In genomic region chr6:89081423-89082322, GRCh38 we compare ENCODE assay signal across 1 cellular context.
A peak's percentile ranks its signal among the peaks of the same experiment; 100 is the strongest.
TF ChIP-seq lines count a peak whose summit lies in the region.

No MANE protein-coding gene starts in this region.

TF ChIP-seq in K562, 482 proteins besides CTCF, POLR2A, EP300 and RAD21 (continued from another document and continues in another):
- no peak for TF ChIP-seq ZBTB33 (CRISPR knock-in tag; IDR thresholded peaks at IDR 0.05)
- TF ChIP-seq HDAC1 (IDR thresholded peaks at IDR 0.05), result peak in 1 of 2 experiments; percentile 53; a peak in 1 of 4 replicates
- peak; percentile 68 for TF ChIP-seq NFYB (IDR thresholded peaks at IDR 0.05; ENCODE audit: extremely low read depth, insufficient read length)
- no peak for TF ChIP-seq CBX3 (IDR thresholded peaks at IDR 0.05; ENCODE audit: borderline replicate concordance in 1 of 2, low read length in 2 of 2)
- TF ChIP-seq HNRNPL (IDR thresholded peaks at IDR 0.05; ENCODE audit: low read depth, low read length), result peak; percentile 86
- no peak for TF ChIP-seq TAL1 (IDR thresholded peaks at IDR 0.05)
- TF ChIP-seq CHD7 (IDR thresholded peaks at IDR 0.05; ENCODE audit: low read depth, low read length), result no peak
- TF ChIP-seq SMARCB1 (IDR thresholded peaks at IDR 0.05; ENCODE audit: insufficient read length, low read depth), result no peak
- TF ChIP-seq ZBTB11 (CRISPR knock-in tag; IDR thresholded peaks at IDR 0.05), result peak in 1 of 3 experiments; percentile 66; a peak in 1 of 6 replicates
- peak; percentile 57 for TF ChIP-seq MAX (CRISPR knock-in tag; IDR thresholded peaks at IDR 0.05)
- 0 out of 2 replicates have a peak, but pooled peaks have one; percentile 21 for TF ChIP-seq DPF2 (IDR thresholded peaks at IDR 0.05)
- TF ChIP-seq ZFP1 (CRISPR knock-in tag; IDR thresholded peaks at IDR 0.05), result no peak
- no peak for TF ChIP-seq ZNF311 (CRISPR knock-in tag; IDR thresholded peaks at IDR 0.05)
- no peak for TF ChIP-seq ZNF280A (IDR thresholded peaks at IDR 0.05; ENCODE audit: low read depth, partially characterized antibody)
- TF ChIP-seq NR3C1 (CRISPR knock-in tag; IDR thresholded peaks at IDR 0.05), result no peak
- peak; percentile 25; the same call in 1 of the 2 replicates for TF ChIP-seq ZBTB1 (CRISPR knock-in tag; IDR thresholded peaks at IDR 0.05; ENCODE audit: borderline replicate concordance, low read depth)
- TF ChIP-seq ATF4 (CRISPR knock-in tag; IDR thresholded peaks at IDR 0.05), result peak; percentile 39; the same call in 1 of the 2 replicates
- no peak for TF ChIP-seq ZNF589 (CRISPR knock-in tag; IDR thresholded peaks at IDR 0.05; ENCODE audit: low read depth)
- no peak for TF ChIP-seq ERF (CRISPR knock-in tag; IDR thresholded peaks at IDR 0.05)
- no peak for TF ChIP-seq MAFG (tag; conservative IDR thresholded peaks at IDR 0.05)
- TF ChIP-seq RNF2 (IDR thresholded peaks at IDR 0.05), result peak; percentile 51
- no peak for TF ChIP-seq ZFP30 (CRISPR knock-in tag; IDR thresholded peaks at IDR 0.05; ENCODE audit: borderline replicate concordance)
- no peak for TF ChIP-seq SIX5 (IDR thresholded peaks at IDR 0.05; ENCODE audit: borderline replicate concordance in 1 of 2, insufficient read depth in 1 of 2, low read depth in 1 of 2, low read length in 2 of 2)
- peak; percentile 45 for TF ChIP-seq TAF1 (IDR thresholded peaks at IDR 0.05; ENCODE audit: control insufficient read depth, extremely low read depth, insufficient read depth, low read length, severe bottlenecking)
- TF ChIP-seq KDM4B (IDR thresholded peaks at IDR 0.05; ENCODE audit: borderline replicate concordance in 2 of 2, low read depth in 1 of 2), result 0 out of 4 replicates have a peak, but pooled peaks of 1 of the 2 experiments have one; percentile 66
- TF ChIP-seq REST (CRISPR knock-in tag; IDR thresholded peaks at IDR 0.05; ENCODE audit: low read depth), result no peak
- TF ChIP-seq ATF6 (CRISPR knock-in tag; IDR thresholded peaks at IDR 0.05), result peak; percentile 49; the same call in 1 of the 2 replicates
- no peak; the same call in 1 of the 2 replicates for TF ChIP-seq TEAD4 (IDR thresholded peaks at IDR 0.05; ENCODE audit: low read length)
- no peak for TF ChIP-seq TEAD4 (CRISPR knock-in tag; IDR thresholded peaks at IDR 0.05; ENCODE audit: borderline replicate concordance)
